ENCODE assay signal across 31 cellular contexts in genomic region chr4:146155152-146155724, GRCh38. TPM values are rescaled to one million over a fixed set of nuclear protein-coding genes. Genes with fewer than 3 reads are reported as not detected.
DNase-seq lines count a peak whose midpoint lies in the region; ATAC-seq lines count a peak whose summit lies in the region.
"Had no signal": no experiment of that assay in that cellular context is flagged by ENCODE, and none has a peak within 500 bp of the region (broad histone marks: within the 10 kb centered on the region; RNA-seq: fewer than 3 reads in every experiment).

No MANE protein-coding gene starts in this region.

- ATAC-seq in activated naive CD4-positive, alpha-beta T cell treated with anti-CD3 and anti-CD28 coated beads, Interleukin-2, amount 50 U/mL, for 72 hours: peak; percentile 29 to 91
- ATAC-seq in HG02610 (IDR thresholded peaks at IDR 0.05; ENCODE audit: unreplicated experiment) (peak; percentile 46), HG03432 (IDR thresholded peaks at IDR 0.05; ENCODE audit: unreplicated experiment) (peak; percentile 38), GM21447 (IDR thresholded peaks at IDR 0.05; ENCODE audit: unreplicated experiment) (no peak)
- ATAC-seq in stimulated activated naive B cell treated with anti-CD40 and anti-IgM and Interleukin-4, amounts not matched to agents 10 μg/mL and 1 μg/mL and 100 μg/mL, for 72 hours (replicated peaks): peak; percentile 80 to 84
- ATAC-seq in naive thymus-derived CD8-positive, alpha-beta T cell: no peak
- ATAC-seq: A549, K562, left cardiac atrium, mucosa of descending colon, WTC11 had no signal

- peaks cover 17% of the 10 kb centered on the region for H3K27me3 Mint-ChIP-seq in activated naive CD4-positive, alpha-beta T cell treated with anti-CD3 and anti-CD28 coated beads for 36 hours (ENCODE audit: low read depth)
- peaks cover 14 to 21% of the 10 kb centered on the region in 2 donors for H3K27me3 Mint-ChIP-seq in stimulated activated naive B cell treated with anti-CD40 and anti-IgM and Interleukin-4, amounts not matched to agents 10 μg/mL and 1 μg/mL and 100 μg/mL, for 72 hours
- H3K27me3 Mint-ChIP-seq in naive thymus-derived CD8-positive, alpha-beta T cell: peaks cover 7 to 20% (median 13%) of the 10 kb centered on the region in 5 donors
- H3K27me3 Mint-ChIP-seq: activated naive CD8-positive, alpha-beta T cell had no signal

- POLR2A ChIA-PET in naive thymus-derived CD8-positive, alpha-beta T cell (lab: Charles Lee): no interaction called here

- H3K36me3 Mint-ChIP-seq in activated naive CD4-positive, alpha-beta T cell treated with anti-CD3 and anti-CD28 coated beads, Interleukin-2, amount 50 U/mL, for 72 hours: peaks cover 0 to 13% of the 10 kb centered on the region in 2 donors
- H3K36me3 Mint-ChIP-seq in activated naive CD4-positive, alpha-beta T cell treated with anti-CD3 and anti-CD28 coated beads for 36 hours (ENCODE audit: low read depth): no peaks in the 10 kb centered on the region
- no peaks in the 10 kb centered on the region for H3K36me3 Mint-ChIP-seq in stimulated activated naive B cell treated with anti-CD40 and anti-IgM and Interleukin-4, amounts not matched to agents 10 μg/mL and 1 μg/mL and 100 μg/mL, for 72 hours
- peaks cover 0 to 7% (median 0%) of the 10 kb centered on the region in 3 donors for H3K36me3 Mint-ChIP-seq in naive thymus-derived CD8-positive, alpha-beta T cell
- H3K36me3 Mint-ChIP-seq: activated naive CD8-positive, alpha-beta T cell; WTC11 had no signal

- peaks cover 0 to 12% of the 10 kb centered on the region in 2 donors for H3K9me3 Mint-ChIP-seq in activated naive CD4-positive, alpha-beta T cell treated with anti-CD3 and anti-CD28 coated beads, Interleukin-2, amount 50 U/mL, for 72 hours
- H3K9me3 Mint-ChIP-seq in activated naive CD4-positive, alpha-beta T cell treated with anti-CD3 and anti-CD28 coated beads for 36 hours: no peaks in the 10 kb centered on the region
- H3K9me3 Mint-ChIP-seq in stimulated activated naive B cell treated with anti-CD40 and anti-IgM and Interleukin-4, amounts not matched to agents 10 μg/mL and 1 μg/mL and 100 μg/mL, for 72 hours: peaks cover 0 to 2% of the 10 kb centered on the region in 2 donors
- peaks cover 0 to 21% (median 4%) of the 10 kb centered on the region in 9 donors for H3K9me3 Mint-ChIP-seq in naive thymus-derived CD8-positive, alpha-beta T cell
- H3K9me3 Mint-ChIP-seq: H9, WTC11 had no signal

- H3K4me3 Mint-ChIP-seq in activated naive CD4-positive, alpha-beta T cell treated with anti-CD3 and anti-CD28 coated beads for 36 hours: no peak overlapping the region
- no peak overlapping the region for H3K4me3 Mint-ChIP-seq in stimulated activated naive B cell treated with anti-CD40 and anti-IgM and Interleukin-4, amounts not matched to agents 10 μg/mL and 1 μg/mL and 100 μg/mL, for 72 hours
- no peak overlapping the region for H3K4me3 Mint-ChIP-seq in naive thymus-derived CD8-positive, alpha-beta T cell
- H3K4me3 Mint-ChIP-seq: activated naive CD8-positive, alpha-beta T cell; B cell; H9; nephron; WTC11 had no signal

- DNase-seq in activated naive CD4-positive, alpha-beta T cell treated with anti-CD3 and anti-CD28 coated beads, Interleukin-2, amount 50 U/mL, for 72 hours (ENCODE audit: low spot score in 2 of 2): no peak
- no peak for DNase-seq in activated naive CD4-positive, alpha-beta T cell treated with anti-CD3 and anti-CD28 coated beads for 36 hours
- no peak for DNase-seq in stimulated activated naive B cell treated with anti-CD40 and anti-IgM and Interleukin-4, amounts not matched to agents 10 μg/mL and 1 μg/mL and 100 μg/mL, for 72 hours
- DNase-seq in NCI-H1694 (lab: John Stamatoyannopoulos, UW): no peak
- no peak for DNase-seq in naive thymus-derived CD8-positive, alpha-beta T cell
- DNase-seq: aorta, DMS153, foreskin fibroblast, H9, left cardiac atrium, mucosa of descending colon, NCI-H1105 treated with DMSO at 0.1 percent for 48 hours, NCI-H2029 treated with DMSO at 0.1 percent for 48 hours, NCI-H526 treated with DMSO at 0.1 percent for 48 hours, SJCRH30 had no signal

- CTCF ChIA-PET in activated naive CD4-positive, alpha-beta T cell treated with anti-CD3 and anti-CD28 coated beads for 36 hours (lab: Charles Lee): interaction anchor here (0.6 to 0.7 kb wide), 2 partner anchors 19 to 90 kb away, joined by 3 to 4 read pairs; no protein-coding TSS in a partner anchor

- no peak overlapping the region for H3K27ac Mint-ChIP-seq in activated naive CD4-positive, alpha-beta T cell treated with anti-CD3 and anti-CD28 coated beads, Interleukin-2, amount 50 U/mL, for 72 hours
- H3K27ac Mint-ChIP-seq in activated naive CD4-positive, alpha-beta T cell treated with anti-CD3 and anti-CD28 coated beads for 36 hours: no peak overlapping the region
- no peak overlapping the region for H3K27ac Mint-ChIP-seq in stimulated activated naive B cell treated with anti-CD40 and anti-IgM and Interleukin-4, amounts not matched to agents 10 μg/mL and 1 μg/mL and 100 μg/mL, for 72 hours
- no peak overlapping the region for H3K27ac Mint-ChIP-seq in naive thymus-derived CD8-positive, alpha-beta T cell
- H3K27ac Mint-ChIP-seq: activated naive CD8-positive, alpha-beta T cell; activated T-helper 2 cell treated with anti-CD3 and anti-CD28 coated beads, Interferon-gamma antibody, Interleukin-2, Interleukin-4, amounts not matched to agents 10 μg/mL and 5 μg/mL and 100 μg/mL, durations not matched to agents 14 hours and 24 hours and 36 hours; B cell; H9; nephron; WTC11 had no signal

- peaks cover 5% of the 10 kb centered on the region for H3K4me1 Mint-ChIP-seq in activated naive CD4-positive, alpha-beta T cell treated with anti-CD3 and anti-CD28 coated beads for 36 hours (ENCODE audit: low read depth)
- peaks cover 5 to 7% of the 10 kb centered on the region in 2 donors for H3K4me1 Mint-ChIP-seq in stimulated activated naive B cell treated with anti-CD40 and anti-IgM and Interleukin-4, amounts not matched to agents 10 μg/mL and 1 μg/mL and 100 μg/mL, for 72 hours
- H3K4me1 Mint-ChIP-seq in naive thymus-derived CD8-positive, alpha-beta T cell: no peaks in the 10 kb centered on the region
- H3K4me1 Mint-ChIP-seq: nephron had no signal

- intact Hi-C loops in activated naive CD4-positive, alpha-beta T cell treated with anti-CD3 and anti-CD28 coated beads for 36 hours (cut with micrococcal nuclease): no loop called here

RNA-seq across cellular contexts. Expression of gene LSM6, which starts 20.3 kb away (rescaled TPM):
- 10 to 100 TPM; 47.6 to 49.5 TPM for total RNA-seq in activated naive CD4-positive, alpha-beta T cell treated with anti-CD3 and anti-CD28 coated beads, Interleukin-2, amount 50 U/mL, for 72 hours
- total RNA-seq in activated naive CD4-positive, alpha-beta T cell treated with anti-CD3 and anti-CD28 coated beads for 36 hours: 10 to 100 TPM; 62.9 to 65.8 TPM
- total RNA-seq in naive thymus-derived CD8-positive, alpha-beta T cell: 10 to 100 TPM; 50.7 to 59.8 TPM
- 10 to 100 TPM; 62.4 to 70.7 (median 63.4) TPM for polyA plus RNA-seq in naive thymus-derived CD8-positive, alpha-beta T cell

RNA-seq across cellular contexts. Expression of gene REELD1, which starts 59.1 kb away (rescaled TPM):
- under 1 TPM in 1 of 2 donors, not detected in 1; 0.16 TPM for total RNA-seq in activated naive CD4-positive, alpha-beta T cell treated with anti-CD3 and anti-CD28 coated beads, Interleukin-2, amount 50 U/mL, for 72 hours
- not detected for total RNA-seq in activated naive CD4-positive, alpha-beta T cell treated with anti-CD3 and anti-CD28 coated beads for 36 hours
- 1 to 10 TPM; 1.2 to 1.8 TPM for total RNA-seq in naive thymus-derived CD8-positive, alpha-beta T cell
- polyA plus RNA-seq in naive thymus-derived CD8-positive, alpha-beta T cell: not detected
- total RNA-seq: activated T-helper 2 cell treated with anti-CD3 and anti-CD28 coated beads, Interferon-gamma antibody, Interleukin-2, Interleukin-4, amounts not matched to agents 10 μg/mL and 5 μg/mL and 100 μg/mL, durations not matched to agents 14 hours and 24 hours and 36 hours; G401; H9; K562; lung microvascular endothelial cell; MCF 10A; osteocyte; renal cortical epithelial cell; RPMI7951; SJCRH30; WTC11 had no signal
- polyA plus RNA-seq: K562 had no signal

Comparison
In these comparisons a context has a peak if more than half of its experiments do, and no peak if none do; other contexts are left out.
1. ATAC-seq: peak in activated naive CD4-positive, alpha-beta T cell treated with anti-CD3 and anti-CD28 coated beads, Interleukin-2, amount 50 U/mL, for 72 hours (2 of 2), HG02610 (single experiment), HG03432 (single experiment) and stimulated activated naive B cell treated with anti-CD40 and anti-IgM and Interleukin-4, amounts not matched to agents 10 μg/mL and 1 μg/mL and 100 μg/mL, for 72 hours (2 of 2); none in GM21447 (single experiment) and naive thymus-derived CD8-positive, alpha-beta T cell (0 of 2).